In genomic region chr3:123930426-123930825, GRCh38 we compare ENCODE assay signal across 20 cellular contexts.
"Had no signal": no experiment of that assay in that cellular context is flagged by ENCODE, and none has a peak within 500 bp of the region (broad histone marks: within the 10 kb centered on the region; RNA-seq: fewer than 3 reads in every experiment).

No MANE protein-coding gene starts in this region.

- DNase-seq: effector memory CD8-positive, alpha-beta T cell; esophagus squamous epithelium; gastrocnemius medialis; heart right ventricle; hypothalamus; kidney glomerular epithelial cell; mammary epithelial cell; naive thymus-derived CD4-positive, alpha-beta T cell; nephron progenitor cell; psoas muscle; retina; right lobe of liver; spleen; stimulated activated CD4-positive, alpha-beta T cell treated with anti-CD3 and anti-CD28 coated beads, Interleukin-15, amount 100 ng/mL, for 24 hours; stimulated activated CD4-positive, alpha-beta T cell treated with anti-CD3 and anti-CD28 coated beads, Interleukin-1b, Interleukin-23, amount 100 ng/mL, for 48 hours; stimulated activated CD4-positive, alpha-beta T cell treated with anti-CD3 and anti-CD28 coated beads, Interleukin-4, amount 100 ng/mL, for 24 hours; testis; upper lobe of right lung had no signal

- H3K27ac ChIP-seq: esophagus squamous epithelium, gastrocnemius medialis, heart right ventricle, psoas muscle, right lobe of liver, spleen, testis, tibial nerve, upper lobe of right lung, vagina had no signal

- H3K4me3 ChIP-seq: esophagus squamous epithelium, gastrocnemius medialis, heart right ventricle, psoas muscle, right lobe of liver, spleen, testis, tibial nerve, upper lobe of right lung, vagina had no signal

- H3K4me1 ChIP-seq: esophagus squamous epithelium, gastrocnemius medialis, heart right ventricle, psoas muscle, right lobe of liver, spleen, testis, tibial nerve, upper lobe of right lung, vagina had no signal

- H3K9me3 ChIP-seq: esophagus squamous epithelium, gastrocnemius medialis, heart right ventricle, psoas muscle, right lobe of liver, spleen, testis, tibial nerve, upper lobe of right lung, vagina had no signal

- H3K27me3 ChIP-seq: esophagus squamous epithelium, gastrocnemius medialis, heart right ventricle, right lobe of liver, spleen, testis, tibial nerve, upper lobe of right lung, vagina had no signal
